In genomic region chr3:3015472-3016089, GRCh38 we compare ENCODE assay signal across 8 cellular contexts.
DNase-seq lines count a peak whose midpoint lies in the region; ATAC-seq and TF ChIP-seq lines count a peak whose summit lies in the region.

No MANE protein-coding gene starts in this region.

- no peak overlapping the region for H3K4me3 ChIP-seq in HAP-1
- no peak overlapping the region for H3K4me3 ChIP-seq in body of pancreas
- H3K4me3 ChIP-seq in lung, result no peak overlapping the region

- 13 to 14% methylated on average over 5 of the region's 5 CpGs for WGBS in body of pancreas, 2 donors
- WGBS in lung, 2 donors, result 33 to 41% methylated on average over 5 of the region's 5 CpGs

- in situ Hi-C loops in HAP-1 (cut with MboI; ENCODE audit: low sequenced_read_pairs), result no loop called here

- intact Hi-C loops in body of pancreas (cut with DNase I), result no loop called here

- no peak for TF ChIP-seq POLR2A in body of pancreas (IDR thresholded peaks at IDR 0.05)

- H3K36me3 ChIP-seq in HAP-1 (replicated peaks) (no peaks in the 10 kb centered on the region), body of pancreas (replicated peaks in 1 of 2; ENCODE audit: insufficient read depth in 1 of 2, low read depth in 2 of 2) (no peaks in the 10 kb centered on the region), lung (ENCODE audit: control insufficient read depth in 2 of 2, insufficient read depth in 2 of 2, low read length in 2 of 2) (no peaks in the 10 kb centered on the region)

- H3K27ac ChIP-seq in body of pancreas (no peak overlapping the region), lung (ENCODE audit: low read depth in 1 of 2, low read length in 1 of 2) (no peak overlapping the region)

- no peaks in the 10 kb centered on the region for H3K4me1 Mint-ChIP-seq in immature natural killer cell

- no peak overlapping the region for H3K4me3 Mint-ChIP-seq in immature natural killer cell

- peak; percentile 68 for TF ChIP-seq CTCF in GM12873 (IDR thresholded peaks at IDR 0.05; ENCODE audit: insufficient read depth, low read depth, low read length, missing control alignments)
- peak in 6 of 7 experiments; percentile 16 to 59 (median 56) for TF ChIP-seq CTCF in body of pancreas (IDR thresholded peaks at IDR 0.05)
- peak; percentile 30 for TF ChIP-seq CTCF in lung (IDR thresholded peaks at IDR 0.05; ENCODE audit: control extremely low read depth, extremely low read depth)

- no peaks in the 10 kb centered on the region for H3K9me3 Mint-ChIP-seq in immature natural killer cell

- peaks cover 5 to 11% (median 5%) of the 10 kb centered on the region in 3 donors for H3K27me3 Mint-ChIP-seq in immature natural killer cell (ENCODE audit: low read depth in 3 of 3)

- DNase-seq in HAP-1 (ENCODE audit: low spot score in 2 of 2) (peak; percentile 7 to 21), NCI-H1417 (lab: John Stamatoyannopoulos, UW) (peak; percentile 4 to 80 (median 30)), body of pancreas (no peak), lung (ENCODE audit: low spot score) (no peak), immature natural killer cell (no peak)
- DNase-seq in effector CD8-positive, alpha-beta T cell (lab: John Stamatoyannopoulos, UW), result no peak
- no peak for DNase-seq in central memory CD4-positive, alpha-beta T cell

- H3K27me3 ChIP-seq in HAP-1 (ENCODE audit: low read depth), result peaks cover 11% of the 10 kb centered on the region; the same call in 1 of the 2 replicates
- no peaks in the 10 kb centered on the region for H3K27me3 ChIP-seq in body of pancreas
- no peaks in the 10 kb centered on the region for H3K27me3 ChIP-seq in lung (ENCODE audit: control insufficient read depth, insufficient read depth)

- H3K4me1 ChIP-seq in HAP-1 (no peaks in the 10 kb centered on the region), body of pancreas (peaks cover 5% of the 10 kb centered on the region), lung (ENCODE audit: control insufficient read depth in 2 of 2, insufficient read depth in 2 of 2, low read length in 2 of 2) (no peaks in the 10 kb centered on the region)

- H3K36me3 Mint-ChIP-seq in immature natural killer cell, result no peaks in the 10 kb centered on the region

- H3K27ac Mint-ChIP-seq in immature natural killer cell, result no peak overlapping the region

- H3K9me3 ChIP-seq in HAP-1 (no peaks in the 10 kb centered on the region), body of pancreas (no peaks in the 10 kb centered on the region), lung (ENCODE audit: control insufficient read depth in 2 of 2, insufficient read depth in 1 of 2, low read length in 1 of 2) (no peaks in the 10 kb centered on the region)

- ATAC-seq in body of pancreas (peak; percentile 77), lung (ENCODE audit: insufficient read depth, low FRiP score) (no peak)

Comparison
In these comparisons a context has a peak if more than half of its experiments do, and no peak if none do; other contexts are left out.
1. DNase-seq: peak in HAP-1 (2 of 2) and NCI-H1417 (3 of 3); none in body of pancreas (0 of 4), lung (single experiment), immature natural killer cell (0 of 3), effector CD8-positive, alpha-beta T cell (single experiment) and central memory CD4-positive, alpha-beta T cell (single experiment).
2. Peak in every context shown above with its lines, with median percentiles within 50 percentile points of each other: CTCF ChIP-seq.